Comparison of ENCODE assay signal across 2 cellular contexts in genomic region chr10:49037187-49037586, GRCh38.
TF ChIP-seq lines count a peak whose summit lies in the region.

No MANE protein-coding gene starts in this region.

TF ChIP-seq in Ishikawa, 13 proteins besides CTCF, POLR2A, EP300 and RAD21 (continued from another document):
- TF ChIP-seq, protein P1, sequence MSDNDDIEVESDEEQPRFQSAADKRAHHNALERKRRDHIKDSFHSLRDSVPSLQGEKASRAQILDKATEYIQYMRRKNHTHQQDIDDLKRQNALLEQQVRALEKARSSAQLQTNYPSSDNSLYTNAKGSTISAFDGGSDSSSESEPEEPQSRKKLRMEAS (IDR thresholded peaks at IDR 0.05) = no peak
- TF ChIP-seq NFIC (IDR thresholded peaks at IDR 0.05) (peak; percentile 48; the same call in 1 of the 2 replicates), TEAD4 (IDR thresholded peaks at IDR 0.05) (no peak), CREB1 (IDR thresholded peaks at IDR 0.05; ENCODE audit: low read depth) (no peak)

TF ChIP-seq in GM23338, 12 proteins besides CTCF, POLR2A, EP300 and RAD21 (continued from another document):
- TF ChIP-seq, protein P2, sequence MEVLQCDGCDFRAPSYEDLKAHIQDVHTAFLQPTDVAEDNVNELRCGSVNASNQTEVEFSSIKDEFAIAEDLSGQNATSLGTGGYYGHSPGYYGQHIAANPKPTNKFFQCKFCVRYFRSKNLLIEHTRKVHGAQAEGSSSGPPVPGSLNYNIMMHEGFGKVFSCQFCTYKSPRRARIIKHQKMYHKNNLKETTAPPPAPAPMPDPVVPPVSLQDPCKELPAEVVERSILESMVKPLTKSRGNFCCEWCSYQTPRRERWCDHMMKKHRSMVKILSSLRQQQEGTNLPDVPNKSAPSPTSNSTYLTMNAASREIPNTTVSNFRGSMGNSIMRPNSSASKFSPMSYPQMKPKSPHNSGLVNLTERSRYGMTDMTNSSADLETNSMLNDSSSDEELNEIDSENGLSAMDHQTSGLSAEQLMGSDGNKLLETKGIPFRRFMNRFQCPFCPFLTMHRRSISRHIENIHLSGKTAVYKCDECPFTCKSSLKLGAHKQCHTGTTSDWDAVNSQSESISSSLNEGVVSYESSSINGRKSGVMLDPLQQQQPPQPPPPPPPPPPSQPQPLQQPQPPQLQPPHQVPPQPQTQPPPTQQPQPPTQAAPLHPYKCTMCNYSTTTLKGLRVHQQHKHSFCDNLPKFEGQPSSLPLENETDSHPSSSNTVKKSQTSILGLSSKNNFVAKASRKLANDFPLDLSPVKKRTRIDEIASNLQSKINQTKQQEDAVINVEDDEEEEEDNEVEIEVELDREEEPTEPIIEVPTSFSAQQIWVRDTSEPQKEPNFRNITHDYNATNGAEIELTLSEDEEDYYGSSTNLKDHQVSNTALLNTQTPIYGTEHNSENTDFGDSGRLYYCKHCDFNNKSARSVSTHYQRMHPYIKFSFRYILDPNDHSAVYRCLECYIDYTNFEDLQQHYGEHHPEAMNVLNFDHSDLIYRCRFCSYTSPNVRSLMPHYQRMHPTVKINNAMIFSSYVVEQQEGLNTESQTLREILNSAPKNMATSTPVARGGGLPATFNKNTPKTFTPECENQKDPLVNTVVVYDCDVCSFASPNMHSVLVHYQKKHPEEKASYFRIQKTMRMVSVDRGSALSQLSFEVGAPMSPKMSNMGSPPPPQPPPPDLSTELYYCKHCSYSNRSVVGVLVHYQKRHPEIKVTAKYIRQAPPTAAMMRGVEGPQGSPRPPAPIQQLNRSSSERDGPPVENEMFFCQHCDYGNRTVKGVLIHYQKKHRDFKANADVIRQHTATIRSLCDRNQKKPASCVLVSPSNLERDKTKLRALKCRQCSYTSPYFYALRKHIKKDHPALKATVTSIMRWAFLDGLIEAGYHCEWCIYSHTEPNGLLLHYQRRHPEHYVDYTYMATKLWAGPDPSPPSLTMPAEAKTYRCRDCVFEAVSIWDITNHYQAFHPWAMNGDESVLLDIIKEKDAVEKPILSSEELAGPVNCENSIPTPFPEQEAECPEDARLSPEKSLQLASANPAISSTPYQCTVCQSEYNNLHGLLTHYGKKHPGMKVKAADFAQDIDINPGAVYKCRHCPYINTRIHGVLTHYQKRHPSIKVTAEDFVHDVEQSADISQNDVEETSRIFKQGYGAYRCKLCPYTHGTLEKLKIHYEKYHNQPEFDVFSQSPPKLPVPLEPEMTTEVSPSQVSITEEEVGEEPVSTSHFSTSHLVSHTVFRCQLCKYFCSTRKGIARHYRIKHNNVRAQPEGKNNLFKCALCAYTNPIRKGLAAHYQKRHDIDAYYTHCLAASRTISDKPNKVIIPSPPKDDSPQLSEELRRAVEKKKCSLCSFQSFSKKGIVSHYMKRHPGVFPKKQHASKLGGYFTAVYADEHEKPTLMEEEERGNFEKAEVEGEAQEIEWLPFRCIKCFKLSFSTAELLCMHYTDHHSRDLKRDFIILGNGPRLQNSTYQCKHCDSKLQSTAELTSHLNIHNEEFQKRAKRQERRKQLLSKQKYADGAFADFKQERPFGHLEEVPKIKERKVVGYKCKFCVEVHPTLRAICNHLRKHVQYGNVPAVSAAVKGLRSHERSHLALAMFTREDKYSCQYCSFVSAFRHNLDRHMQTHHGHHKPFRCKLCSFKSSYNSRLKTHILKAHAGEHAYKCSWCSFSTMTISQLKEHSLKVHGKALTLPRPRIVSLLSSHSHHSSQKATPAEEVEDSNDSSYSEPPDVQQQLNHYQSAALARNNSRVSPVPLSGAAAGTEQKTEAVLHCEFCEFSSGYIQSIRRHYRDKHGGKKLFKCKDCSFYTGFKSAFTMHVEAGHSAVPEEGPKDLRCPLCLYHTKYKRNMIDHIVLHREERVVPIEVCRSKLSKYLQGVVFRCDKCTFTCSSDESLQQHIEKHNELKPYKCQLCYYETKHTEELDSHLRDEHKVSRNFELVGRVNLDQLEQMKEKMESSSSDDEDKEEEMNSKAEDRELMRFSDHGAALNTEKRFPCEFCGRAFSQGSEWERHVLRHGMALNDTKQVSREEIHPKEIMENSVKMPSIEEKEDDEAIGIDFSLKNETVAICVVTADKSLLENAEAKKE (CRISPR knock-in tag; IDR thresholded peaks at IDR 0.05) = no peak
- TF ChIP-seq EZH2phosphoT487 (IDR thresholded peaks at IDR 0.05; ENCODE audit: unreplicated experiment) (no peak), EZH2 (IDR thresholded peaks at IDR 0.05; ENCODE audit: low read depth, unreplicated experiment) (no peak), ZNF331 (CRISPR knock-in tag; IDR thresholded peaks at IDR 0.05; ENCODE audit: low read depth) (no peak)
TF ChIP-seq in GM23338: peak in this region for 0.
